Comparison of ENCODE assay signal across 1 cellular context in genomic region chr3:149812606-149813366, GRCh38.
TF ChIP-seq lines count a peak whose summit lies in the region.

TSS of gene RNF13 (plus strand) at chr3:149813215. CDS start at chr3:149846027, 32,812 bp downstream.

TF ChIP-seq in HEK293, 187 proteins besides CTCF, POLR2A, EP300 and RAD21 (continued from another document and continues in another):
- TF ChIP-seq ZNF518A (tag by site-specific recombination; conservative IDR thresholded peaks at IDR 0.05; ENCODE audit: low read depth) (no peak), AEBP2 (tag by site-specific recombination; IDR thresholded peaks at IDR 0.05; ENCODE audit: borderline replicate concordance) (no peak), ZNF513 (tag by site-specific recombination; IDR thresholded peaks at IDR 0.05) (no peak), INSM2 (tag by site-specific recombination; IDR thresholded peaks at IDR 0.05) (0 out of 2 replicates have a peak, but pooled peaks have one; percentile 16), BCL6B (tag by site-specific recombination; IDR thresholded peaks at IDR 0.05) (no peak), ZNF654 (tag by site-specific recombination; IDR thresholded peaks at IDR 0.05; ENCODE audit: low read depth) (no peak), HOXC10 (CRISPR knock-in tag; IDR thresholded peaks at IDR 0.05) (no peak), ZNF549 (tag by site-specific recombination; IDR thresholded peaks at IDR 0.05) (no peak), ZSCAN30 (tag by site-specific recombination; IDR thresholded peaks at IDR 0.05) (no peak), ATF2 (tag by site-specific recombination; IDR thresholded peaks at IDR 0.05; ENCODE audit: low read depth) (no peak), ZNF473 (tag by site-specific recombination; IDR thresholded peaks at IDR 0.05) (no peak), HIC1 (tag by site-specific recombination; IDR thresholded peaks at IDR 0.05) (peak; percentile 74), ZFP41 (tag by site-specific recombination; IDR thresholded peaks at IDR 0.05; ENCODE audit: borderline replicate concordance) (no peak), ZNF133 (tag by site-specific recombination; IDR thresholded peaks at IDR 0.05) (no peak), GFI1B (tag by site-specific recombination; IDR thresholded peaks at IDR 0.05) (no peak), ZBTB48 (tag by site-specific recombination; IDR thresholded peaks at IDR 0.05) (no peak; the same call in 1 of the 2 replicates), SP2 (tag by site-specific recombination; IDR thresholded peaks at IDR 0.05) (peak; percentile 76), ZNF362 (tag by site-specific recombination; IDR thresholded peaks at IDR 0.05) (no peak), ZNF768 (tag by site-specific recombination; IDR thresholded peaks at IDR 0.05) (no peak), ZNF354C (tag by site-specific recombination; IDR thresholded peaks at IDR 0.05; ENCODE audit: borderline replicate concordance, low read depth) (no peak), ZBTB6 (tag by site-specific recombination; IDR thresholded peaks at IDR 0.05) (no peak), MZF1 (tag by site-specific recombination; IDR thresholded peaks at IDR 0.05; ENCODE audit: borderline replicate concordance) (no peak), ZNF561 (tag by site-specific recombination; IDR thresholded peaks at IDR 0.05; ENCODE audit: borderline replicate concordance) (no peak), ZNF37A (tag by site-specific recombination; IDR thresholded peaks at IDR 0.05) (no peak), ZNF175 (tag by site-specific recombination; IDR thresholded peaks at IDR 0.05) (no peak), ZNF146 (tag by site-specific recombination; IDR thresholded peaks at IDR 0.05) (no peak), ZNF692 (tag by site-specific recombination; IDR thresholded peaks at IDR 0.05) (0 out of 2 replicates have a peak, but pooled peaks have one; percentile 12), ZNF548 (tag by site-specific recombination; IDR thresholded peaks at IDR 0.05) (no peak), ZNF10 (tag by site-specific recombination; IDR thresholded peaks at IDR 0.05) (peak; percentile 21; the same call in 1 of the 2 replicates), REST (tag by site-specific recombination; IDR thresholded peaks at IDR 0.05) (no peak), ZNF580 (tag by site-specific recombination; IDR thresholded peaks at IDR 0.05) (no peak)
